Comparison of ENCODE assay signal across 8 cellular contexts in the genomic region with DNA sequence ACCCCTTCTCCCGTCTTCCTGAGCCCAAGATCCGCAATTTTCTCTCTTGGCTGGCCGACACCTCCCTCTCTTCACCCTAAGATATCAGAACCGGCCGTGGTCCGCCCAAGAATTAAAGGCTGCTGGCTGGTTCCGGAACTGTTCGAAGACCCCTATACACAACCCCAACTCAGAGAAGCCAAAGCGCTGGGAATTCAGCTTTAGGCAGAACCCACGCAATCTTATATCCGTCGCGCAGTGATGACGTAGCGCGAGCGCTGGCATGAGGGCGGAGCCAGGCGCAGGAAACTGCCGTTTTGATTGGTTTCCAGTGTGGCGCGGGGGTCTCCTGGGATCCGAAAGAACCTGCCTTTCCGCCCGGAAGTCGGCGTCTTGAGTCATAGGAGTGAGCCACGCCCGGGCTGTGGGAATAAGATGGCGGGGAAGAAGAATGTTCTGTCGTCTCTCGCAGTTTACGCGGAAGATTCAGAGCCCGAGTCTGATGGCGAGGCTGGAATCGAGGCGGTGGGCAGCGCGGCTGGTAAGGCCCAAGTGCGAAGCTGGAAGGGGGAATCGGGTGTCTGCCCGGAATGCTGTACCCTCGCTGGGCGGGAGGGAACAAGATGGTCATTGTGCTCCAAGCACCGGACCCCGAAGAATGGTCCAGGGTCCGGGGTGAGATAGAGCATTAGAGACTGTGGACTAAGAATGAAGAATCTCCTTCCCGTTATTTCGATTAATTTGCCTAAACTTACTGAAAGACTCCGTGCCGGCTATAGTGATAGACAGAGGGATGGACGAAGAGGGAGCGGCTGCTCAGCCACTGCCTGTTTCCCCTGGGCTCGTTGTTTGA. TPM values are rescaled to one million over a fixed set of nuclear protein-coding genes. Genes with fewer than 3 reads are reported as not detected.
DNase-seq lines count a peak whose midpoint lies in the region; ATAC-seq and TF ChIP-seq lines count a peak whose summit lies in the region.

RECQL5 (minus strand) TSS at position 196 of the 832 bp plus-strand sequence. CDS start 597 bp downstream, outside the sequence.
SAP30BP (plus strand) TSS at position 380 of the 832 bp plus-strand sequence; CDS start at position 415, 35 bp downstream.

- TF ChIP-seq POLR2A in prostate gland (IDR thresholded peaks at IDR 0.05): peak; percentile 65

- DNase-seq in NCI-H1930 (lab: John Stamatoyannopoulos, UW) (peak; percentile 98 to 99), left ventricle myocardium superior (peak; percentile 98), prostate gland (ENCODE audit: low spot score) (peak; percentile 98)

- under 1% methylated on average over 54 of the region's 55 CpGs for WGBS in prostate gland
- under 1% methylated on average over 55 of the region's 55 CpGs for WGBS in urinary bladder

- H3K4me1 ChIP-seq in prostate gland (replicated peaks) (peaks cover 7% of the 10 kb centered on the region), urinary bladder (ENCODE audit: insufficient read depth) (no peaks in the 10 kb centered on the region)

- intact Hi-C loops in T-helper 2 cell treated with Interferon-gamma antibody and Interleukin-4, amounts not matched to agents 100 ng/mL and 5 ng/mL, for 36 hours (cut with micrococcal nuclease): loop anchor here (1.0 to 5.0 kb wide), 4 partner anchors 34 to 380 kb away; partner anchors contain the start of genes SLC25A19, SMIM5, TSEN54 and WBP2
- intact Hi-C loops in left ventricle myocardium superior (cut with micrococcal nuclease): no loop called here
- intact Hi-C loops in prostate gland (cut with DNase I): no loop called here

- H3K27ac ChIP-seq in angular gyrus (ENCODE audit: low read depth, low read length): peak within 1 kb of the TSS; percentile 41
- peak within 1 kb of the TSS; percentile 69 to 80 for H3K27ac ChIP-seq in prostate gland
- peak within 1 kb of the TSS; percentile 88 for H3K27ac ChIP-seq in urinary bladder (ENCODE audit: low read depth)

- H3K4me3 ChIP-seq in prostate gland (peak within 1 kb of the TSS; percentile 74 to 88), urinary bladder (ENCODE audit: low read depth, low read length) (peak within 1 kb of the TSS; percentile 61)

- no peaks in the 10 kb centered on the region for H3K27me3 ChIP-seq in prostate gland (replicated peaks; ENCODE audit: insufficient read depth)

- peak in 2 of 4 experiments; percentile 26 to 33 for TF ChIP-seq CTCF in prostate gland (IDR thresholded peaks at IDR 0.05)

- no peaks in the 10 kb centered on the region for H3K9me3 ChIP-seq in prostate gland

- H3K36me3 ChIP-seq in prostate gland (peaks cover 0 to 4% of the 10 kb centered on the region in 2 donors), urinary bladder (ENCODE audit: insufficient read depth) (no peaks in the 10 kb centered on the region)

- ATAC-seq in GM18498 (IDR thresholded peaks at IDR 0.05; ENCODE audit: unreplicated experiment) (peak; percentile 79), HG02943 (IDR thresholded peaks at IDR 0.05; ENCODE audit: low read depth, unreplicated experiment) (peak; percentile 75), left ventricle myocardium superior (peak; percentile 100)

RNA-seq across cellular contexts. Expression of gene RECQL5, which starts in this region (rescaled TPM):
- total RNA-seq in T-helper 2 cell treated with Interferon-gamma antibody and Interleukin-4, amounts not matched to agents 100 ng/mL and 5 ng/mL, for 36 hours: 39.3 and 42.2 TPM in 2 replicates
- total RNA-seq in left ventricle myocardium superior: 14.3 TPM
- 100 to 1,000 TPM in 1 of 2 donors, 10 to 100 TPM in 1; 33.6 to 132 TPM for total RNA-seq in prostate gland
- 22.2 TPM for total RNA-seq in urinary bladder
- 19.6 TPM for polyA plus RNA-seq in urinary bladder

RNA-seq across cellular contexts. Expression of gene SAP30BP, which starts in this region (rescaled TPM):
- 93.6 and 97.7 TPM in 2 replicates for total RNA-seq in T-helper 2 cell treated with Interferon-gamma antibody and Interleukin-4, amounts not matched to agents 100 ng/mL and 5 ng/mL, for 36 hours
- 47.8 TPM for total RNA-seq in left ventricle myocardium superior
- total RNA-seq in prostate gland: 10 to 100 TPM; 50.4 to 72.3 TPM
- total RNA-seq in urinary bladder: 37.7 TPM
- 87.0 TPM for polyA plus RNA-seq in urinary bladder

Comparison
In these comparisons a context has a peak if more than half of its experiments do, and no peak if none do; other contexts are left out.
1. Peak in every context shown above with its lines: DNase-seq, ATAC-seq, H3K4me3 ChIP-seq and H3K27ac ChIP-seq.